ENCODE assay signal across 18 cellular contexts in the genomic region with DNA sequence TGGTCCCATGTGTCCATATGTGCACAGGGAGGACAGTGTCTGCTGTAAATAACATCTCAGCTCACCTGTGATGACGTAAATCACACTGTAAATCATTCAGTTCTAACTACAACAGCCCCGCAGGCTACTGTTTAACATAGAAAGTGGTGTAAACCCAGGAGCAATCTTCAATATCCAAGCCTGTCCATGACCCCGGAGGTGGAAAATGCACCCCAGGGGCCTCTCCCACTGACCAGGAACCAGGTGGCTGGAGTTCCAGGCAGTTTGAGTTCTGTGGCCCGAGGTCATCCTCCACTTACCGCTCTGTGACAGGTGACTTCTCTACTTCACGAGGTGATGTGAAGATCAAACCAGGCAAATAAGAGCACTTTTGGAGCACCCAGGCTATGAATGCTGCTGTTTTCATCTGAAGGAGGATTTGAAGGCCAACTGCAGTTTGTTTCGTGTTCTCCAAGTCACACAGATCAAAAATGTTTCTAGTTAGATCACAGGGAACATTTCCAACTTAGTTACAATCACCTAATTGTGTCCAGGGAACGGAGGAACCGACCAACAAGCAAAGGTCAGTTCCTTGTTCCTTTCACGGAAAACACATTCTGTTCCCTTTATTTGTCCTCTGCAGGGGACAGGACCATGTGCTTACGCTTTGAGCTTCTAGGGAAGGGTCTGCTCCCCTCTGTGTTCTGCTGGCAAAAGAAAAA.
DNase-seq lines count a peak whose midpoint lies in the region; ATAC-seq and TF ChIP-seq lines count a peak whose summit lies in the region.
"Had no signal": no experiment of that assay in that cellular context is flagged by ENCODE, and none has a peak within 500 bp of the region (broad histone marks: within the 10 kb centered on the region; RNA-seq: fewer than 3 reads in every experiment).

No MANE protein-coding gene starts in this region.

- peak; percentile 89 for ATAC-seq in sciatic nerve
- ATAC-seq in activated CD8-positive, alpha-beta T cell treated with anti-CD3 and anti-CD28 coated beads for 36 hours, result no peak
- ATAC-seq: activated naive CD4-positive, alpha-beta T cell treated with anti-CD3 and anti-CD28 coated beads, Interleukin-2, amount 50 U/mL, for 72 hours; left cardiac atrium; Panc1; right cardiac atrium had no signal

- H3K9me3 Mint-ChIP-seq in brain, result no peaks in the 10 kb centered on the region
- H3K9me3 Mint-ChIP-seq in activated CD8-positive, alpha-beta T cell treated with anti-CD3 and anti-CD28 coated beads for 36 hours, result no peaks in the 10 kb centered on the region
- H3K9me3 Mint-ChIP-seq: activated CD4-positive, alpha-beta T cell treated with anti-CD3 and anti-CD28 coated beads, Interleukin-2, amount 10 ng/mL, durations not matched to agents 7 days and 5 days; activated naive CD4-positive, alpha-beta T cell treated with anti-CD3 and anti-CD28 coated beads, Interleukin-2, amount 50 U/mL, for 72 hours; stimulated activated naive CD8-positive, alpha-beta T cell treated with anti-CD3 and anti-CD28 coated beads, Interleukin-15, Interleukin-2, amounts not matched to agents 100 ng/mL and 50 ng/mL, for 24 hours had no signal

- TF ChIP-seq POLR2A in erythroblast (IDR thresholded peaks at IDR 0.05; ENCODE audit: low read length), result no peak

- DNase-seq in G401 (ENCODE audit: low spot score), result peak; percentile 26
- DNase-seq in hippocampal formation (lab: John Stamatoyannopoulos, UW), result peak; percentile 50 to 85
- DNase-seq in sciatic nerve (ENCODE audit: low spot score), result peak; percentile 61
- DNase-seq in NCI-H1436 treated with DMSO at 0.1 percent for 48 hours (lab: John Stamatoyannopoulos, UW), result no peak
- DNase-seq in erythroblast (lab: John Stamatoyannopoulos, UW), result no peak
- DNase-seq in activated CD8-positive, alpha-beta T cell treated with anti-CD3 and anti-CD28 coated beads for 36 hours, result no peak
- DNase-seq in stimulated activated CD4-positive, alpha-beta T cell treated with anti-CD3 and anti-CD28 coated beads, Interleukin-2, amount 100 ng/mL, for 24 hours, result no peak
- DNase-seq: activated CD4-positive, alpha-beta T cell treated with anti-CD3 and anti-CD28 coated beads, Interleukin-2, amount 10 ng/mL, durations not matched to agents 7 days and 5 days; activated T-cell treated with anti-CD3 and anti-CD28 coated beads for 4 hours; left cardiac atrium; NCI-H1105 treated with DMSO at 0.1 percent for 48 hours; NCI-H2171 treated with DMSO at 0.1 percent for 48 hours; NCI-H748 treated with DMSO at 0.1 percent for 48 hours had no signal

- CTCF ChIA-PET in activated CD8-positive, alpha-beta T cell treated with anti-CD3 and anti-CD28 coated beads for 36 hours (lab: Charles Lee), result no interaction called here

- no peak overlapping the region for H3K4me3 Mint-ChIP-seq in brain
- no peak overlapping the region for H3K4me3 Mint-ChIP-seq in activated CD8-positive, alpha-beta T cell treated with anti-CD3 and anti-CD28 coated beads for 36 hours
- H3K4me3 Mint-ChIP-seq: activated CD4-positive, alpha-beta T cell treated with anti-CD3 and anti-CD28 coated beads, Interleukin-2, amount 10 ng/mL, durations not matched to agents 7 days and 5 days; stimulated activated naive CD8-positive, alpha-beta T cell treated with anti-CD3 and anti-CD28 coated beads, Interleukin-15, Interleukin-2, amounts not matched to agents 100 ng/mL and 50 ng/mL, for 24 hours had no signal

- H3K36me3 Mint-ChIP-seq in brain, result no peaks in the 10 kb centered on the region
- no peaks in the 10 kb centered on the region for H3K36me3 Mint-ChIP-seq in activated CD8-positive, alpha-beta T cell treated with anti-CD3 and anti-CD28 coated beads for 36 hours (ENCODE audit: low read depth)
- H3K36me3 Mint-ChIP-seq: activated naive CD4-positive, alpha-beta T cell treated with anti-CD3 and anti-CD28 coated beads, Interleukin-2, amount 50 U/mL, for 72 hours had no signal

- intact Hi-C loops in sciatic nerve (cut with DNase I), result no loop called here
- intact Hi-C loops in activated CD8-positive, alpha-beta T cell treated with anti-CD3 and anti-CD28 coated beads for 36 hours (cut with micrococcal nuclease), result no loop called here

- TF ChIP-seq CTCF in brain (conservative IDR thresholded peaks at IDR 0.05), result no peak
- TF ChIP-seq CTCF in activated CD8-positive, alpha-beta T cell treated with anti-CD3 and anti-CD28 coated beads for 36 hours (IDR thresholded peaks at IDR 0.05), result no peak

- POLR2A ChIA-PET in activated CD8-positive, alpha-beta T cell treated with anti-CD3 and anti-CD28 coated beads for 36 hours (lab: Charles Lee), result interaction anchor here (0.6 kb wide), 1 partner anchor 126 kb away, joined by 3 read pairs; no protein-coding TSS in a partner anchor

- H3K27ac Mint-ChIP-seq in brain, result peak overlapping the region in 3 of 5 experiments; percentile 17 to 74 (median 49)
- H3K27ac Mint-ChIP-seq in activated CD8-positive, alpha-beta T cell treated with anti-CD3 and anti-CD28 coated beads for 36 hours, result no peak overlapping the region
- H3K27ac Mint-ChIP-seq: activated CD4-positive, alpha-beta T cell treated with anti-CD3 and anti-CD28 coated beads, Interleukin-2, amount 10 ng/mL, durations not matched to agents 7 days and 5 days; activated naive CD4-positive, alpha-beta T cell treated with anti-CD3 and anti-CD28 coated beads, Interleukin-2, amount 50 U/mL, for 72 hours; stimulated activated naive CD8-positive, alpha-beta T cell treated with anti-CD3 and anti-CD28 coated beads, Interleukin-15, Interleukin-2, amounts not matched to agents 100 ng/mL and 50 ng/mL, for 24 hours had no signal

- in situ Hi-C loops in G401 (cut with HindIII; ENCODE audit: low sequenced_read_pairs), result no loop called here

- peaks cover 3% of the 10 kb centered on the region for H3K27me3 Mint-ChIP-seq in brain
- no peaks in the 10 kb centered on the region for H3K27me3 Mint-ChIP-seq in activated CD8-positive, alpha-beta T cell treated with anti-CD3 and anti-CD28 coated beads for 36 hours
- H3K27me3 Mint-ChIP-seq: stimulated activated naive CD8-positive, alpha-beta T cell treated with anti-CD3 and anti-CD28 coated beads, Interleukin-15, Interleukin-2, amounts not matched to agents 100 ng/mL and 50 ng/mL, for 24 hours had no signal

- peaks cover 22% of the 10 kb centered on the region for H3K4me1 Mint-ChIP-seq in brain
- H3K4me1 Mint-ChIP-seq in activated CD8-positive, alpha-beta T cell treated with anti-CD3 and anti-CD28 coated beads for 36 hours (ENCODE audit: low read depth), result no peaks in the 10 kb centered on the region

Comparison
In these comparisons a context has a peak if more than half of its experiments do, and no peak if none do; other contexts are left out.
1. DNase-seq: peak in G401 (single experiment), hippocampal formation (2 of 2) and sciatic nerve (single experiment); none in NCI-H1436 treated with DMSO at 0.1 percent for 48 hours (single experiment), erythroblast (0 of 2), activated CD8-positive, alpha-beta T cell treated with anti-CD3 and anti-CD28 coated beads for 36 hours (single experiment) and stimulated activated CD4-positive, alpha-beta T cell treated with anti-CD3 and anti-CD28 coated beads, Interleukin-2, amount 100 ng/mL, for 24 hours (0 of 2).